Comparison of ENCODE assay signal across 22 cellular contexts in genomic region chr3:178270838-178271237, GRCh38.
DNase-seq lines count a peak whose midpoint lies in the region; ATAC-seq, FAIRE-seq and TF ChIP-seq lines count a peak whose summit lies in the region.
"Had no signal": no experiment of that assay in that cellular context is flagged by ENCODE, and none has a peak within 500 bp of the region (broad histone marks: within the 10 kb centered on the region; RNA-seq: fewer than 3 reads in every experiment).

No MANE protein-coding gene starts in this region.

- TF ChIP-seq CTCF in HFF-Myc (IDR thresholded peaks at IDR 0.05; ENCODE audit: low read depth, low read length, missing control alignments) (no peak), bronchial epithelial cell (IDR thresholded peaks at IDR 0.05; ENCODE audit: insufficient read depth, low read length, severe bottlenecking) (no peak), neural crest cell (conservative IDR thresholded peaks at IDR 0.05) (no peak)

- no peaks in the 10 kb centered on the region for H3K27me3 Mint-ChIP-seq in neural crest cell (ENCODE audit: low read depth)
- peaks cover 6% of the 10 kb centered on the region for H3K27me3 Mint-ChIP-seq in T-helper 17 cell

- H3K27me3 ChIP-seq in bronchial epithelial cell (ENCODE audit: control insufficient read depth, insufficient read depth, low read length) = no peaks in the 10 kb centered on the region
- H3K27me3 ChIP-seq: BLaER1 had no signal

- H3K4me1 Mint-ChIP-seq in neural crest cell = no peaks in the 10 kb centered on the region
- H3K4me1 Mint-ChIP-seq in T-helper 17 cell = no peaks in the 10 kb centered on the region
- H3K4me1 Mint-ChIP-seq: CD4-positive, alpha-beta memory T cell had no signal

- no peaks in the 10 kb centered on the region for H3K36me3 ChIP-seq in bronchial epithelial cell (ENCODE audit: control insufficient read depth, insufficient read depth, low read length)
- H3K36me3 ChIP-seq: BLaER1 had no signal

- FAIRE-seq in bronchial epithelial cell (lab: Jason Lieb, UNC) = no peak
- FAIRE-seq: D721Med, RCC 7860 had no signal

- DNase-seq in HFF-Myc (ENCODE audit: extremely low read depth, low read depth) (peak; percentile 26), M059J (ENCODE audit: low read depth) (peak; percentile 31), bronchial epithelial cell (ENCODE audit: low read depth) (peak; percentile 34), neural crest cell (ENCODE audit: low read depth, low spot score) (no peak), T-helper 17 cell (no peak), anterior cingulate cortex (lab: John Stamatoyannopoulos, UW) (no peak)
- DNase-seq in effector CD8-positive, alpha-beta T cell (lab: John Stamatoyannopoulos, UW) = no peak
- DNase-seq: CD4-positive, alpha-beta memory T cell; DMS79; MM.1S; NCI-H1092; NCI-H146; NCI-H2029 treated with DMSO at 0.1 percent for 48 hours; NCI-H2171 treated with DMSO at 0.1 percent for 48 hours; NK-92 treated with Interleukin-12 subunit alpha and Interleukin-12 subunit beta, amount 100 ng/mL, for 24 hours; SHP77 had no signal

- ATAC-seq in HG03095 (IDR thresholded peaks at IDR 0.05; ENCODE audit: unreplicated experiment) (no peak), T-helper 17 cell (no peak)
- ATAC-seq: GM23338 had no signal

- H3K9me3 ChIP-seq in T-helper 17 cell (ENCODE audit: control insufficient read depth, low read length, poor library complexity, severe bottlenecking) = no peaks in the 10 kb centered on the region
- H3K9me3 ChIP-seq: BLaER1 had no signal

- H3K36me3 Mint-ChIP-seq in neural crest cell (ENCODE audit: low read depth) (no peaks in the 10 kb centered on the region), T-helper 17 cell (ENCODE audit: low read depth) (no peaks in the 10 kb centered on the region)
- H3K36me3 Mint-ChIP-seq: CD4-positive, alpha-beta memory T cell had no signal

- H3K27ac Mint-ChIP-seq in neural crest cell (ENCODE audit: unreplicated experiment) (peak overlapping the region; percentile 16), T-helper 17 cell (no peak overlapping the region)
- H3K27ac Mint-ChIP-seq: CD4-positive, alpha-beta memory T cell; GM23338 had no signal

- no peaks in the 10 kb centered on the region for H3K9me3 Mint-ChIP-seq in neural crest cell
- H3K9me3 Mint-ChIP-seq: CD4-positive, alpha-beta memory T cell; GM23338 had no signal

- H3K4me3 ChIP-seq in HFF-Myc (replicated peaks; ENCODE audit: low read depth, low read length) (no peak overlapping the region), bronchial epithelial cell (ENCODE audit: low read depth, low read length) (no peak overlapping the region)
- H3K4me3 ChIP-seq: BLaER1, GM23338, SK-N-MC had no signal

- H3K4me3 Mint-ChIP-seq in neural crest cell = no peak overlapping the region
- no peak overlapping the region for H3K4me3 Mint-ChIP-seq in T-helper 17 cell
- H3K4me3 Mint-ChIP-seq: CD4-positive, alpha-beta memory T cell; GM23338 had no signal

Comparison
In these comparisons a context has a peak if more than half of its experiments do, and no peak if none do; other contexts are left out.
1. DNase-seq: peak in HFF-Myc (single experiment), M059J (single experiment) and bronchial epithelial cell (single experiment); none in neural crest cell (single experiment), effector CD8-positive, alpha-beta T cell (single experiment), T-helper 17 cell (0 of 3) and anterior cingulate cortex (0 of 58).